ENCODE assay signal across 12 cellular contexts in genomic region chr1:170214117-170214979, GRCh38.
DNase-seq lines count a peak whose midpoint lies in the region; ATAC-seq lines count a peak whose summit lies in the region.
"Had no signal": no experiment of that assay in that cellular context is flagged by ENCODE, and none has a peak within 500 bp of the region (broad histone marks: within the 10 kb centered on the region; RNA-seq: fewer than 3 reads in every experiment).

No MANE protein-coding gene starts in this region.

- no peak overlapping the region for H3K27ac Mint-ChIP-seq in activated naive CD8-positive, alpha-beta T cell treated with anti-CD3 and anti-CD28 coated beads, Interleukin-2, amount 50 U/mL, for 24 hours
- H3K27ac Mint-ChIP-seq: T-helper 1 cell treated with Interleukin-12 subunit alpha and Interleukin-12 subunit beta and Interleukin-4 antibody, amounts not matched to agents 30 μg/mL and 1 μg/mL, for 36 hours had no signal

- DNase-seq in activated naive CD8-positive, alpha-beta T cell treated with anti-CD3 and anti-CD28 coated beads, Interleukin-2, amount 50 U/mL, for 24 hours = no peak
- DNase-seq in sciatic nerve (ENCODE audit: low spot score) = no peak
- DNase-seq in superior temporal gyrus (ENCODE audit: extremely low spot score) = no peak
- DNase-seq in HPDE6-E6E7 (ENCODE audit: extremely low spot score) = no peak
- no peak for DNase-seq in DMS153 treated with DMSO at 0.1 percent for 48 hours (lab: John Stamatoyannopoulos, UW; ENCODE audit: unreplicated experiment)
- DNase-seq: COR-L47, NCI-H510A treated with DMSO at 0.1 percent for 48 hours, retina had no signal

- no peaks in the 10 kb centered on the region for H3K9me3 Mint-ChIP-seq in activated naive CD8-positive, alpha-beta T cell treated with anti-CD3 and anti-CD28 coated beads, Interleukin-2, amount 50 U/mL, for 24 hours
- H3K9me3 Mint-ChIP-seq: T-helper 1 cell treated with Interleukin-12 subunit alpha and Interleukin-12 subunit beta and Interleukin-4 antibody, amounts not matched to agents 30 μg/mL and 1 μg/mL, for 36 hours had no signal

- peak; percentile 82 for ATAC-seq in GM18868 (IDR thresholded peaks at IDR 0.05; ENCODE audit: unreplicated experiment)
- peak; percentile 65 for ATAC-seq in HG02642 (IDR thresholded peaks at IDR 0.05; ENCODE audit: poor library complexity, unreplicated experiment)
- peak; percentile 52 for ATAC-seq in activated naive CD8-positive, alpha-beta T cell treated with anti-CD3 and anti-CD28 coated beads, Interleukin-2, amount 50 U/mL, for 24 hours
- ATAC-seq in sciatic nerve = peak; percentile 81
- no peak for ATAC-seq in HG02571 (IDR thresholded peaks at IDR 0.05; ENCODE audit: unreplicated experiment)

- H3K4me1 Mint-ChIP-seq in activated naive CD8-positive, alpha-beta T cell treated with anti-CD3 and anti-CD28 coated beads, Interleukin-2, amount 50 U/mL, for 24 hours = peaks cover 2% of the 10 kb centered on the region

- intact Hi-C loops in sciatic nerve (cut with DNase I) = no loop called here

- no peak overlapping the region for H3K4me3 Mint-ChIP-seq in activated naive CD8-positive, alpha-beta T cell treated with anti-CD3 and anti-CD28 coated beads, Interleukin-2, amount 50 U/mL, for 24 hours
- H3K4me3 Mint-ChIP-seq: T-helper 1 cell treated with Interleukin-12 subunit alpha and Interleukin-12 subunit beta and Interleukin-4 antibody, amounts not matched to agents 30 μg/mL and 1 μg/mL, for 36 hours had no signal

- H3K27me3 Mint-ChIP-seq in activated naive CD8-positive, alpha-beta T cell treated with anti-CD3 and anti-CD28 coated beads, Interleukin-2, amount 50 U/mL, for 24 hours = peaks cover 35% of the 10 kb centered on the region

- no peaks in the 10 kb centered on the region for H3K36me3 Mint-ChIP-seq in activated naive CD8-positive, alpha-beta T cell treated with anti-CD3 and anti-CD28 coated beads, Interleukin-2, amount 50 U/mL, for 24 hours (ENCODE audit: low read depth)
